ENCODE assay signal across 1 cellular context in genomic region chr20:37518606-37519507, GRCh38.
TF ChIP-seq lines count a peak whose summit lies in the region.

No MANE protein-coding gene starts in this region.

TF ChIP-seq in WTC11, 78 proteins besides CTCF, POLR2A, EP300 and RAD21 (continued from another document):
- TF ChIP-seq ATF3 (CRISPR knock-in tag; conservative IDR thresholded peaks at IDR 0.05) = no peak
